Comparison of ENCODE assay signal across 20 cellular contexts in the genomic region with DNA sequence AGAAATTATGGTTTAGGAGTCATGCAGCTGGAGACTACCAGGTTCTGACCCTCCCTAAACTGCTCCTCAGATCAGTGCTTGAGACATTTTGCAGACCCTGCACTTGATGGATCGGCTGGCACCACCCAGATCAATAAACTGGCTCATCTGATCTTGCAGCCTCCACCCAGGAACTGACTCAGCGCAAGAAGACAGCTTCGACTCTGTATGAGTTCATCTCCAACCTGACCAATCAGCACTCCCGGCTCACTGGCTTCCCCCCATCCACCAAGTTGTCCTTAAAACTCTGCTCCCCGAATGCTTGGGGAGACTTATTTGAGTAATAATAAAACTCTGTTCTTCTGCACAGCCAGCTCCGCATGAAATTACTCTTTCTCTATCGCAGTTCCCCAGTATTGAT. TPM values are rescaled to one million over a fixed set of nuclear protein-coding genes. Genes with fewer than 3 reads are reported as not detected.
A peak's percentile ranks its signal among the peaks of the same experiment; 100 is the strongest.
DNase-seq lines count a peak whose midpoint lies in the region; ATAC-seq and TF ChIP-seq lines count a peak whose summit lies in the region.
"Had no signal": no experiment of that assay in that cellular context is flagged by ENCODE, and none has a peak within 500 bp of the region (broad histone marks: within the 10 kb centered on the region; RNA-seq: fewer than 3 reads in every experiment).

No MANE protein-coding gene starts in this region.

- H3K27me3 Mint-ChIP-seq in MCF 10A (ENCODE audit: insufficient read depth, unreplicated experiment): no peaks in the 10 kb centered on the region

- CTCF ChIA-PET in MCF 10A (lab: Yijun Ruan, JAX): no interaction called here

- H3K36me3 ChIP-seq in breast epithelium (no peaks in the 10 kb centered on the region), RWPE2 (ENCODE audit: low read depth) (no peaks in the 10 kb centered on the region), esophagus squamous epithelium (no peaks in the 10 kb centered on the region)
- H3K36me3 ChIP-seq: BLaER1, SJSA1 had no signal

- TF ChIP-seq CTCF in MCF 10A (IDR thresholded peaks at IDR 0.05; ENCODE audit: unreplicated experiment): no peak
- no peak for TF ChIP-seq CTCF in breast epithelium (IDR thresholded peaks at IDR 0.05)
- no peak for TF ChIP-seq CTCF in RWPE2 (IDR thresholded peaks at IDR 0.05; ENCODE audit: poor library complexity, severe bottlenecking)
- TF ChIP-seq CTCF in fibroblast of mammary gland (conservative IDR thresholded peaks at IDR 0.05; ENCODE audit: control insufficient read depth, insufficient read depth, low read depth, low read length): no peak
- no peak for TF ChIP-seq CTCF in esophagus squamous epithelium (IDR thresholded peaks at IDR 0.05)

- H3K4me3 ChIP-seq in breast epithelium (no peak overlapping the region), RWPE2 (ENCODE audit: severe bottlenecking) (no peak overlapping the region), fibroblast of mammary gland (ENCODE audit: control insufficient read depth, low read depth, low read length) (no peak overlapping the region), esophagus squamous epithelium (no peak overlapping the region)
- H3K4me3 ChIP-seq: BLaER1, GM12878, SJSA1 had no signal

- ATAC-seq in RWPE2 (ENCODE audit: low read depth) (no peak), HG02571 (IDR thresholded peaks at IDR 0.05; ENCODE audit: unreplicated experiment) (no peak)
- ATAC-seq: GM12878 had no signal

- POLR2A ChIA-PET in MCF 10A (lab: Yijun Ruan, JAX): no interaction called here

- H3K36me3 Mint-ChIP-seq in MCF 10A (ENCODE audit: insufficient read depth, unreplicated experiment): no peaks in the 10 kb centered on the region
- H3K36me3 Mint-ChIP-seq: CD8-positive, alpha-beta memory T cell had no signal

- peak; percentile 27 for DNase-seq in MCF 10A (ENCODE audit: unreplicated experiment)
- no peak for DNase-seq in breast epithelium (ENCODE audit: low spot score in 2 of 2)
- peak; percentile 62 for DNase-seq in RWPE2 (ENCODE audit: low spot score)
- peak; percentile 25 for DNase-seq in fibroblast of mammary gland (ENCODE audit: low read depth)
- no peak for DNase-seq in esophagus squamous epithelium (lab: John Stamatoyannopoulos, UW)
- DNase-seq in NCI-H2081 (lab: John Stamatoyannopoulos, UW): no peak
- no peak for DNase-seq in inferior parietal cortex (ENCODE audit: extremely low spot score)
- DNase-seq: 8988T; CD8-positive, alpha-beta memory T cell; DMS79 treated with DMSO at 0.1 percent for 48 hours; GDM1; NCI-H187; NCI-H526 treated with DMSO at 0.1 percent for 48 hours; RPMI8226 had no signal

- H3K4me1 ChIP-seq in breast epithelium (no peaks in the 10 kb centered on the region), RWPE2 (ENCODE audit: insufficient read depth, poor library complexity, severe bottlenecking) (peaks cover 67% of the 10 kb centered on the region), esophagus squamous epithelium (peaks cover 0 to 8% (median 0%) of the 10 kb centered on the region in 3 donors)
- H3K4me1 ChIP-seq: BLaER1, SJSA1 had no signal

- H3K4me1 Mint-ChIP-seq in MCF 10A (ENCODE audit: insufficient read depth, unreplicated experiment): peaks cover 31% of the 10 kb centered on the region
- H3K4me1 Mint-ChIP-seq: CD8-positive, alpha-beta memory T cell had no signal

- H3K27ac ChIP-seq in breast epithelium (no peak overlapping the region), RWPE2 (ENCODE audit: poor library complexity, severe bottlenecking) (peak overlapping the region; percentile 94), esophagus squamous epithelium (no peak overlapping the region)
- H3K27ac ChIP-seq: BLaER1, SJSA1 had no signal

- H3K9me3 Mint-ChIP-seq in MCF 10A (ENCODE audit: unreplicated experiment): no peaks in the 10 kb centered on the region
- H3K9me3 Mint-ChIP-seq: CD8-positive, alpha-beta memory T cell had no signal

- WGBS in esophagus squamous epithelium, 2 donors: 74 to 77% methylated on average over 7 of the region's 7 CpGs

- no peaks in the 10 kb centered on the region for H3K27me3 ChIP-seq in breast epithelium
- H3K27me3 ChIP-seq in RWPE2 (ENCODE audit: insufficient read depth, poor library complexity, severe bottlenecking): no peaks in the 10 kb centered on the region
- H3K27me3 ChIP-seq in esophagus squamous epithelium: peaks cover 0 to 4% (median 0%) of the 10 kb centered on the region in 4 donors
- H3K27me3 ChIP-seq: BLaER1, SJSA1 had no signal

- no peak overlapping the region for H3K27ac Mint-ChIP-seq in MCF 10A (ENCODE audit: low read depth, unreplicated experiment)
- H3K27ac Mint-ChIP-seq: CD8-positive, alpha-beta memory T cell had no signal

- H3K4me3 Mint-ChIP-seq in MCF 10A (ENCODE audit: unreplicated experiment): no peak overlapping the region
- H3K4me3 Mint-ChIP-seq: CD8-positive, alpha-beta memory T cell had no signal

- H3K9me3 ChIP-seq in breast epithelium (no peaks in the 10 kb centered on the region), RWPE2 (ENCODE audit: severe bottlenecking) (no peaks in the 10 kb centered on the region), esophagus squamous epithelium (no peaks in the 10 kb centered on the region)
- H3K9me3 ChIP-seq: BLaER1, SJSA1 had no signal

- TF ChIP-seq POLR2A in breast epithelium (IDR thresholded peaks at IDR 0.05) (no peak), esophagus squamous epithelium (IDR thresholded peaks at IDR 0.05) (no peak)

- BruUV-seq in MCF 10A (replicated peaks; lab: Mats Ljungman, UMichigan): no TSS peak

- intact Hi-C loops in MCF 10A (cut with micrococcal nuclease): no loop called here
- intact Hi-C loops in breast epithelium (cut with DNase I; ENCODE audit: low total_unique reads): no loop called here
- intact Hi-C loops in esophagus squamous epithelium (cut with DNase I): no loop called here

RNA-seq across cellular contexts. Expression of a gene that starts 40.1 kb away (rescaled TPM):
- not detected in 2 replicates for total RNA-seq in MCF 10A (2022)
- total RNA-seq in breast epithelium: under 1 TPM; 0.16 to 0.66 (median 0.59) TPM
- total RNA-seq in esophagus squamous epithelium: under 1 TPM in 2 of 4 donors, not detected in 2; under 0.01 to 0.08 TPM
- total RNA-seq: CD8-positive, alpha-beta memory T cell; H4; LHCN-M2; SJSA1 had no signal

Comparison
In these comparisons a context has a peak if more than half of its experiments do, and no peak if none do; other contexts are left out.
1. DNase-seq: peak in MCF 10A (single experiment), RWPE2 (single experiment) and fibroblast of mammary gland (single experiment); none in breast epithelium (0 of 2), esophagus squamous epithelium (single experiment), NCI-H2081 (0 of 2) and inferior parietal cortex (single experiment).